1 cellular context compared by ENCODE assay signal in the genomic region with DNA sequence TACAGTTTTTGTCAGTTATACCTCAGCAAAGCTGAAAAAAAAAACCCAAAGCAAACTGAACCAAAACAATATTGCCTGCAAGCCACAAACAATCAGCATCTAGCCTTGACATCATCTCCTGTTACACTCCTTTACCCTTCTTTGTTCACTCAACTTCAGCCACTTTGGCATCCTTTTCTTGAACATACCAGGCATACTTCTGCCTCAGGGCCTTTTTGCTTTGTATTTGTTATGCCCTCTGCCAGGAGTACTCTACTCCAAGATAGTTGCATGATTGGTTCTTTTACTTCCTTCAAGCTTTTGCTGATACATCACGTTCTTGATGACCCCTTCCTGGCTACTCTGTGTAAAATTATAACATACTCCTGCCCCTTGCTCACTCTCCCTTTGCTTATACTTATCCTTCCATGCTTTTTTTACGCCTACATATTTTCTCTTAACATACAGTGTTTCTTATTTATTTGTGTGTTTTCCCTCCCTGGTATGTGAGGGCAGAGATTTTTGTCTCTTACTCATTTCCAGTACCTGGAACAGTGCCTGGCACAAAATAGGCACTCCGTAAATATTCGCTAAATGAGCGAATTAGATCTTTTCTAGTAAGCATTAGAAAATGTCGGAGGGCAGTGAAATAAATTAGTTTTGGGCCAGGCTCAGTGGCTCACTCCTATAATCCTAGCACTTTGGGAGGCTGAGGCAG.
TF ChIP-seq lines count a peak whose summit lies in the region.

No MANE protein-coding gene starts in this region.

TF ChIP-seq in H1, 55 proteins besides CTCF, POLR2A, EP300 and RAD21 (continued from another document):
- TF ChIP-seq ATF2 (IDR thresholded peaks at IDR 0.05; ENCODE audit: low read length), result no peak
